In the genomic region with DNA sequence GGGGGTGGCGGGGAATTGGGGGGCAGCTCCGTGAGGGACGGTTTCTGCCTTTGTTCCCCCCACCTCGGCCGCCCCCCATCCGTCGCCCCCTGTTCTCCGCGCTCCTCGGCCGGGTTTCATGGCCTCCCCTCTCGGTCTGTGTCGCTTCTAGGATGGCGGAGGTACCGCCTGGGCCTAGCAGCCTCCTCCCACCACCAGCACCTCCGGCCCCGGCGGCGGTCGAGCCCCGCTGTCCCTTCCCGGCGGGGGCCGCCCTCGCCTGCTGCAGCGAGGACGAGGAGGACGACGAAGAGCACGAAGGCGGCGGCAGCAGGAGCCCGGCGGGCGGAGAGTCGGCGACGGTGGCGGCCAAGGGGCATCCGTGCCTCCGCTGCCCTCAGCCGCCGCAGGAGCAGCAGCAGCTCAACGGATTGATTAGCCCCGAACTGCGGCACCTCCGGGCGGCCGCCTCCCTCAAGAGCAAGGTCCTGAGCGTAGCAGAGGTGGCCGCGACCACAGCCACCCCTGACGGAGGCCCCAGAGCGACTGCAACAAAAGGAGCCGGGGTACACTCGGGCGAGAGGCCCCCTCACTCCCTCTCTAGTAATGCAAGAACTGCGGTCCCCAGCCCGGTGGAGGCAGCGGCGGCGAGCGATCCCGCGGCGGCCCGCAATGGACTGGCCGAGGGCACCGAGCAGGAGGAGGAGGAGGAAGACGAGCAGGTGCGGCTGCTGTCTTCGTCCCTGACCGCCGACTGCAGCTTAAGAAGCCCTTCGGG, we compare ENCODE assay signal across 1 cellular context.
TF ChIP-seq lines count a peak whose summit lies in the region.

No MANE protein-coding gene starts in this region.

TF ChIP-seq in HepG2, 621 proteins besides CTCF, POLR2A, EP300 and RAD21 (continued from another document):
- TF ChIP-seq, protein P1, sequence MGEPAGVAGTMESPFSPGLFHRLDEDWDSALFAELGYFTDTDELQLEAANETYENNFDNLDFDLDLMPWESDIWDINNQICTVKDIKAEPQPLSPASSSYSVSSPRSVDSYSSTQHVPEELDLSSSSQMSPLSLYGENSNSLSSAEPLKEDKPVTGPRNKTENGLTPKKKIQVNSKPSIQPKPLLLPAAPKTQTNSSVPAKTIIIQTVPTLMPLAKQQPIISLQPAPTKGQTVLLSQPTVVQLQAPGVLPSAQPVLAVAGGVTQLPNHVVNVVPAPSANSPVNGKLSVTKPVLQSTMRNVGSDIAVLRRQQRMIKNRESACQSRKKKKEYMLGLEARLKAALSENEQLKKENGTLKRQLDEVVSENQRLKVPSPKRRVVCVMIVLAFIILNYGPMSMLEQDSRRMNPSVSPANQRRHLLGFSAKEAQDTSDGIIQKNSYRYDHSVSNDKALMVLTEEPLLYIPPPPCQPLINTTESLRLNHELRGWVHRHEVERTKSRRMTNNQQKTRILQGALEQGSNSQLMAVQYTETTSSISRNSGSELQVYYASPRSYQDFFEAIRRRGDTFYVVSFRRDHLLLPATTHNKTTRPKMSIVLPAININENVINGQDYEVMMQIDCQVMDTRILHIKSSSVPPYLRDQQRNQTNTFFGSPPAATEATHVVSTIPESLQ (CRISPR knock-in tag; conservative IDR thresholded peaks at IDR 0.05): no peak
- TF ChIP-seq, protein P2, sequence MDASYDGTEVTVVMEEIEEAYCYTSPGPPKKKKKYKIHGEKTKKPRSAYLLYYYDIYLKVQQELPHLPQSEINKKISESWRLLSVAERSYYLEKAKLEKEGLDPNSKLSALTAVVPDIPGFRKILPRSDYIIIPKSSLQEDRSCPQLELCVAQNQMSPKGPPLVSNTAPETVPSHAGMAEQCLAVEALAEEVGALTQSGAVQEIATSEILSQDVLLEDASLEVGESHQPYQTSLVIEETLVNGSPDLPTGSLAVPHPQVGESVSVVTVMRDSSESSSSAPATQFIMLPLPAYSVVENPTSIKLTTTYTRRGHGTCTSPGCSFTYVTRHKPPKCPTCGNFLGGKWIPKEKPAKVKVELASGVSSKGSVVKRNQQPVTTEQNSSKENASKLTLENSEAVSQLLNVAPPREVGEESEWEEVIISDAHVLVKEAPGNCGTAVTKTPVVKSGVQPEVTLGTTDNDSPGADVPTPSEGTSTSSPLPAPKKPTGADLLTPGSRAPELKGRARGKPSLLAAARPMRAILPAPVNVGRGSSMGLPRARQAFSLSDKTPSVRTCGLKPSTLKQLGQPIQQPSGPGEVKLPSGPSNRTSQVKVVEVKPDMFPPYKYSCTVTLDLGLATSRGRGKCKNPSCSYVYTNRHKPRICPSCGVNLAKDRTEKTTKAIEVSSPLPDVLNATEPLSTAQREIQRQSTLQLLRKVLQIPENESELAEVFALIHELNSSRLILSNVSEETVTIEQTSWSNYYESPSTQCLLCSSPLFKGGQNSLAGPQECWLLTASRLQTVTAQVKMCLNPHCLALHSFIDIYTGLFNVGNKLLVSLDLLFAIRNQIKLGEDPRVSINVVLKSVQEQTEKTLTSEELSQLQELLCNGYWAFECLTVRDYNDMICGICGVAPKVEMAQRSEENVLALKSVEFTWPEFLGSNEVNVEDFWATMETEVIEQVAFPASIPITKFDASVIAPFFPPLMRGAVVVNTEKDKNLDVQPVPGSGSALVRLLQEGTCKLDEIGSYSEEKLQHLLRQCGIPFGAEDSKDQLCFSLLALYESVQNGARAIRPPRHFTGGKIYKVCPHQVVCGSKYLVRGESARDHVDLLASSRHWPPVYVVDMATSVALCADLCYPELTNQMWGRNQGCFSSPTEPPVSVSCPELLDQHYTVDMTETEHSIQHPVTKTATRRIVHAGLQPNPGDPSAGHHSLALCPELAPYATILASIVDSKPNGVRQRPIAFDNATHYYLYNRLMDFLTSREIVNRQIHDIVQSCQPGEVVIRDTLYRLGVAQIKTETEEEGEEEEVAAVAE (CRISPR knock-in tag; IDR thresholded peaks at IDR 0.05; ENCODE audit: borderline replicate concordance): no peak
- no peak; the same call in 1 of the 2 replicates for TF ChIP-seq ZNF777 (CRISPR knock-in tag; IDR thresholded peaks at IDR 0.05)
TF ChIP-seq in HepG2: peak in this region for 57.
